In the genomic region with DNA sequence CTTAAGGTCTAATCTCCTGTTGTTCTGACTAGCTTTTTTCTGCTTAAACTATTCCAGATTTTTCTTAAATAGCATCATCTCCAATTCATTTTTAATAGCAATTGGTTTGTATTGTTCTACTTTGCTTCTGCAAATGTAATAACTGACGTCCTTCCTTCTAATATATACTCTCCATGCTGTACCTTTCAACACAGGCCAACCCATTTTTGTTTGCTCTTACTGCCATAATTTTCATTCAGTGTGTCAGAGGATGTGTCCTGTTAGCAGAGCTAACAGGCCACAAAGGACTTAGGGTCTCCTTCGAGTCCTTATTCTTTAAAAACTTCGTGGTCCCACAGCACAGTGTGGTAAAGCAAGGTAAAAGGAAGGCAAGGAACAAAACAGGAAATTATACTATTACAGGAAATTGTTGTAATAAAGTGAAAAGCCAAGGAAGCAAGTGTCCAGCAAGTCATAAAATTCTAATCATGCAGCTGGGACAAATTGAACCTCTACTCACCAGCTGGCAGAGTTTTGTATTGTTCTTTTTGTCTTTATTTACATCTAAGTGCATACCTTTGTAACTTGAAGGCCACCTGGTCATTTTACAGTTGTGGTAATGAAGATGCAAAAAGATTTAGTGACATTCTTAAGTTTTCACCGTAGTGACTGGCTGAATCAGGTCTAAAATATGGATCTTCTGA, we compare ENCODE assay signal across 1 cellular context.
TF ChIP-seq lines count a peak whose summit lies in the region.

No MANE protein-coding gene starts in this region.

TF ChIP-seq in endothelial cell of umbilical vein, 7 proteins besides CTCF, POLR2A, EP300 and RAD21:
- no peak for TF ChIP-seq MYC (IDR thresholded peaks at IDR 0.05; ENCODE audit: low read depth, low read length)
- TF ChIP-seq, protein P1, sequence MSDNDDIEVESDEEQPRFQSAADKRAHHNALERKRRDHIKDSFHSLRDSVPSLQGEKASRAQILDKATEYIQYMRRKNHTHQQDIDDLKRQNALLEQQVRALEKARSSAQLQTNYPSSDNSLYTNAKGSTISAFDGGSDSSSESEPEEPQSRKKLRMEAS (IDR thresholded peaks at IDR 0.05; ENCODE audit: insufficient read depth, insufficient read length): no peak
- peak; percentile 28 for TF ChIP-seq POLR2AphosphoS5 (IDR thresholded peaks at IDR 0.05; ENCODE audit: insufficient read depth, low read depth, low read length)
